Comparison of ENCODE assay signal across 1 cellular context in genomic region chr4:3607690-3608514, GRCh38.
TF ChIP-seq lines count a peak whose summit lies in the region.

No MANE protein-coding gene starts in this region.

TF ChIP-seq in K562, 482 proteins besides CTCF, POLR2A, EP300 and RAD21 (continued from another document):
- TF ChIP-seq, protein P1, sequence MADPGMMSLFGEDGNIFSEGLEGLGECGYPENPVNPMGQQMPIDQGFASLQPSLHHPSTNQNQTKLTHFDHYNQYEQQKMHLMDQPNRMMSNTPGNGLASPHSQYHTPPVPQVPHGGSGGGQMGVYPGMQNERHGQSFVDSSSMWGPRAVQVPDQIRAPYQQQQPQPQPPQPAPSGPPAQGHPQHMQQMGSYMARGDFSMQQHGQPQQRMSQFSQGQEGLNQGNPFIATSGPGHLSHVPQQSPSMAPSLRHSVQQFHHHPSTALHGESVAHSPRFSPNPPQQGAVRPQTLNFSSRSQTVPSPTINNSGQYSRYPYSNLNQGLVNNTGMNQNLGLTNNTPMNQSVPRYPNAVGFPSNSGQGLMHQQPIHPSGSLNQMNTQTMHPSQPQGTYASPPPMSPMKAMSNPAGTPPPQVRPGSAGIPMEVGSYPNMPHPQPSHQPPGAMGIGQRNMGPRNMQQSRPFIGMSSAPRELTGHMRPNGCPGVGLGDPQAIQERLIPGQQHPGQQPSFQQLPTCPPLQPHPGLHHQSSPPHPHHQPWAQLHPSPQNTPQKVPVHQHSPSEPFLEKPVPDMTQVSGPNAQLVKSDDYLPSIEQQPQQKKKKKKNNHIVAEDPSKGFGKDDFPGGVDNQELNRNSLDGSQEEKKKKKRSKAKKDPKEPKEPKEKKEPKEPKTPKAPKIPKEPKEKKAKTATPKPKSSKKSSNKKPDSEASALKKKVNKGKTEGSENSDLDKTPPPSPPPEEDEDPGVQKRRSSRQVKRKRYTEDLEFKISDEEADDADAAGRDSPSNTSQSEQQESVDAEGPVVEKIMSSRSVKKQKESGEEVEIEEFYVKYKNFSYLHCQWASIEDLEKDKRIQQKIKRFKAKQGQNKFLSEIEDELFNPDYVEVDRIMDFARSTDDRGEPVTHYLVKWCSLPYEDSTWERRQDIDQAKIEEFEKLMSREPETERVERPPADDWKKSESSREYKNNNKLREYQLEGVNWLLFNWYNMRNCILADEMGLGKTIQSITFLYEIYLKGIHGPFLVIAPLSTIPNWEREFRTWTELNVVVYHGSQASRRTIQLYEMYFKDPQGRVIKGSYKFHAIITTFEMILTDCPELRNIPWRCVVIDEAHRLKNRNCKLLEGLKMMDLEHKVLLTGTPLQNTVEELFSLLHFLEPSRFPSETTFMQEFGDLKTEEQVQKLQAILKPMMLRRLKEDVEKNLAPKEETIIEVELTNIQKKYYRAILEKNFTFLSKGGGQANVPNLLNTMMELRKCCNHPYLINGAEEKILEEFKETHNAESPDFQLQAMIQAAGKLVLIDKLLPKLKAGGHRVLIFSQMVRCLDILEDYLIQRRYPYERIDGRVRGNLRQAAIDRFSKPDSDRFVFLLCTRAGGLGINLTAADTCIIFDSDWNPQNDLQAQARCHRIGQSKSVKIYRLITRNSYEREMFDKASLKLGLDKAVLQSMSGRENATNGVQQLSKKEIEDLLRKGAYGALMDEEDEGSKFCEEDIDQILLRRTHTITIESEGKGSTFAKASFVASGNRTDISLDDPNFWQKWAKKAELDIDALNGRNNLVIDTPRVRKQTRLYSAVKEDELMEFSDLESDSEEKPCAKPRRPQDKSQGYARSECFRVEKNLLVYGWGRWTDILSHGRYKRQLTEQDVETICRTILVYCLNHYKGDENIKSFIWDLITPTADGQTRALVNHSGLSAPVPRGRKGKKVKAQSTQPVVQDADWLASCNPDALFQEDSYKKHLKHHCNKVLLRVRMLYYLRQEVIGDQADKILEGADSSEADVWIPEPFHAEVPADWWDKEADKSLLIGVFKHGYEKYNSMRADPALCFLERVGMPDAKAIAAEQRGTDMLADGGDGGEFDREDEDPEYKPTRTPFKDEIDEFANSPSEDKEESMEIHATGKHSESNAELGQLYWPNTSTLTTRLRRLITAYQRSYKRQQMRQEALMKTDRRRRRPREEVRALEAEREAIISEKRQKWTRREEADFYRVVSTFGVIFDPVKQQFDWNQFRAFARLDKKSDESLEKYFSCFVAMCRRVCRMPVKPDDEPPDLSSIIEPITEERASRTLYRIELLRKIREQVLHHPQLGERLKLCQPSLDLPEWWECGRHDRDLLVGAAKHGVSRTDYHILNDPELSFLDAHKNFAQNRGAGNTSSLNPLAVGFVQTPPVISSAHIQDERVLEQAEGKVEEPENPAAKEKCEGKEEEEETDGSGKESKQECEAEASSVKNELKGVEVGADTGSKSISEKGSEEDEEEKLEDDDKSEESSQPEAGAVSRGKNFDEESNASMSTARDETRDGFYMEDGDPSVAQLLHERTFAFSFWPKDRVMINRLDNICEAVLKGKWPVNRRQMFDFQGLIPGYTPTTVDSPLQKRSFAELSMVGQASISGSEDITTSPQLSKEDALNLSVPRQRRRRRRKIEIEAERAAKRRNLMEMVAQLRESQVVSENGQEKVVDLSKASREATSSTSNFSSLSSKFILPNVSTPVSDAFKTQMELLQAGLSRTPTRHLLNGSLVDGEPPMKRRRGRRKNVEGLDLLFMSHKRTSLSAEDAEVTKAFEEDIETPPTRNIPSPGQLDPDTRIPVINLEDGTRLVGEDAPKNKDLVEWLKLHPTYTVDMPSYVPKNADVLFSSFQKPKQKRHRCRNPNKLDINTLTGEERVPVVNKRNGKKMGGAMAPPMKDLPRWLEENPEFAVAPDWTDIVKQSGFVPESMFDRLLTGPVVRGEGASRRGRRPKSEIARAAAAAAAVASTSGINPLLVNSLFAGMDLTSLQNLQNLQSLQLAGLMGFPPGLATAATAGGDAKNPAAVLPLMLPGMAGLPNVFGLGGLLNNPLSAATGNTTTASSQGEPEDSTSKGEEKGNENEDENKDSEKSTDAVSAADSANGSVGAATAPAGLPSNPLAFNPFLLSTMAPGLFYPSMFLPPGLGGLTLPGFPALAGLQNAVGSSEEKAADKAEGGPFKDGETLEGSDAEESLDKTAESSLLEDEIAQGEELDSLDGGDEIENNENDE (IDR thresholded peaks at IDR 0.05; ENCODE audit: low read depth, low read length), result no peak
- TF ChIP-seq MIER1 (IDR thresholded peaks at IDR 0.05; ENCODE audit: low read depth) (no peak), HLTF (IDR thresholded peaks at IDR 0.05) (no peak), DIDO1 (tag; IDR thresholded peaks at IDR 0.05; ENCODE audit: low read depth) (no peak), HNRNPUL1 (IDR thresholded peaks at IDR 0.05; ENCODE audit: low read length) (no peak)
- TF ChIP-seq, protein P2, sequence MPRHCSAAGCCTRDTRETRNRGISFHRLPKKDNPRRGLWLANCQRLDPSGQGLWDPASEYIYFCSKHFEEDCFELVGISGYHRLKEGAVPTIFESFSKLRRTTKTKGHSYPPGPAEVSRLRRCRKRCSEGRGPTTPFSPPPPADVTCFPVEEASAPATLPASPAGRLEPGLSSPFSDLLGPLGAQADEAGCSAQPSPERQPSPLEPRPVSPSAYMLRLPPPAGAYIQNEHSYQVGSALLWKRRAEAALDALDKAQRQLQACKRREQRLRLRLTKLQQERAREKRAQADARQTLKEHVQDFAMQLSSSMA (CRISPR knock-in tag; IDR thresholded peaks at IDR 0.05), result no peak
TF ChIP-seq in K562: peak in this region for 0.
